Comparison of ENCODE assay signal across 13 cellular contexts in the genomic region with DNA sequence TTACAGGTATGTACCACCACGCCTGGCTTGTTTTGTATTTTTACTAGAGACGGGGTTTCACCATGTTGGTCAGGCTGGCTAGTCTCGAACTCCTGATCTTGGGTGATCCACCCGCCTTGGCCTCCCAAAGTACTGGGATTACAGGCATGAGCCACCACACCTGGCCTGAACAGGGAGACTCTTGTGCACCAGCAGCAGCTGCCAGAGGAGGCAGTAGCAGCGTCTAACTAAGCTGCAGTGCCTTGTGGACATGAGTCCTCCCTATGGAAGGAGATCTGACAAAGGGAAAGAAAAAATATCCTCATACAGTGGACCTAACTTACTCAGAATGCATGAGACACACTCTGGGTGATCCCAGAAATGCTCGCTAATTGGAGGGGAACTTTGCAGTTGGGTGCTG.
"Had no signal": no experiment of that assay in that cellular context is flagged by ENCODE, and none has a peak within 500 bp of the region (broad histone marks: within the 10 kb centered on the region; RNA-seq: fewer than 3 reads in every experiment).

No MANE protein-coding gene starts in this region.

- H3K36me3 ChIP-seq: esophagus squamous epithelium had no signal

- H3K9me3 ChIP-seq: esophagus squamous epithelium had no signal

- H3K4me3 ChIP-seq: esophagus squamous epithelium had no signal

- ATAC-seq: natural killer cell had no signal

- H3K4me1 ChIP-seq: parathyroid adenoma had no signal

- H3K27ac ChIP-seq: esophagus squamous epithelium, parathyroid adenoma had no signal

- FAIRE-seq: endothelial cell of umbilical vein had no signal

- DNase-seq: activated CD4-positive, alpha-beta T cell treated with anti-CD3 and anti-CD28 coated beads for 1 hour; activated CD4-positive, alpha-beta T cell treated with anti-CD3 and anti-CD28 coated beads, Interleukin-2, amount 50 U/mL, for 48 hours; amniotic stem cell; effector CD8-positive, alpha-beta T cell; esophagus squamous epithelium; natural killer cell; stimulated activated CD4-positive, alpha-beta T cell treated with anti-CD3 and anti-CD28 coated beads, Interleukin-1b, Interleukin-23, amount 100 ng/mL, for 48 hours; stimulated activated CD8-positive, alpha-beta memory T cell treated with anti-CD3 and anti-CD28 coated beads, Interleukin-4, amount 100 ng/mL, for 48 hours; stimulated activated naive CD4-positive, alpha-beta T cell; T-helper 1 cell; T1000 had no signal
